ENCODE assay signal across 12 cellular contexts in genomic region chr3:108406063-108406660, GRCh38.
DNase-seq lines count a peak whose midpoint lies in the region; ATAC-seq and TF ChIP-seq lines count a peak whose summit lies in the region.
"Had no signal": no experiment of that assay in that cellular context is flagged by ENCODE, and none has a peak within 500 bp of the region (broad histone marks: within the 10 kb centered on the region; RNA-seq: fewer than 3 reads in every experiment).

No MANE protein-coding gene starts in this region.

- H3K9me3 Mint-ChIP-seq in mesothelial cell of epicardium, result peaks cover 2% of the 10 kb centered on the region
- no peaks in the 10 kb centered on the region for H3K9me3 Mint-ChIP-seq in Caco-2 (ENCODE audit: unreplicated experiment)
- H3K9me3 Mint-ChIP-seq: activated T-helper 2 cell treated with anti-CD3 and anti-CD28 coated beads, Interferon-gamma antibody, Interleukin-2, Interleukin-4, amounts not matched to agents 10 μg/mL and 5 μg/mL and 100 μg/mL, durations not matched to agents 14 hours and 24 hours and 36 hours had no signal

- H3K36me3 ChIP-seq in Caco-2 (ENCODE audit: control insufficient read depth, insufficient read depth, low read length), result no peaks in the 10 kb centered on the region
- H3K36me3 ChIP-seq: lower lobe of right lung had no signal

- no peaks in the 10 kb centered on the region for H3K4me1 ChIP-seq in Caco-2

- TF ChIP-seq CTCF in fibroblast of villous mesenchyme (IDR thresholded peaks at IDR 0.05; ENCODE audit: insufficient read depth, low read depth, low read length) (no peak), mesothelial cell of epicardium (IDR thresholded peaks at IDR 0.05; ENCODE audit: unreplicated experiment) (no peak), Caco-2 (IDR thresholded peaks at IDR 0.05; ENCODE audit: insufficient read depth in 1 of 2, low read depth in 1 of 2, low read length in 1 of 2, severe bottlenecking in 1 of 2, unreplicated experiment in 1 of 2) (no peak)

- POLR2A ChIA-PET in Caco-2 (lab: Charles Lee), result no interaction called here

- H3K27ac Mint-ChIP-seq in mesothelial cell of epicardium (no peak overlapping the region), Caco-2 (ENCODE audit: unreplicated experiment) (no peak overlapping the region)
- H3K27ac Mint-ChIP-seq: activated T-helper 2 cell treated with anti-CD3 and anti-CD28 coated beads, Interferon-gamma antibody, Interleukin-2, Interleukin-4, amounts not matched to agents 10 μg/mL and 5 μg/mL and 100 μg/mL, durations not matched to agents 14 hours and 24 hours and 36 hours had no signal

- H3K4me3 ChIP-seq in fibroblast of villous mesenchyme (ENCODE audit: low read depth, low read length), result no peak overlapping the region
- no peak overlapping the region for H3K4me3 ChIP-seq in Caco-2 (ENCODE audit: low read depth, low read length)
- H3K4me3 ChIP-seq: lower lobe of right lung had no signal

- no peaks in the 10 kb centered on the region for H3K36me3 Mint-ChIP-seq in mesothelial cell of epicardium
- no peaks in the 10 kb centered on the region for H3K36me3 Mint-ChIP-seq in Caco-2 (ENCODE audit: insufficient read depth, unreplicated experiment)

- H3K4me1 Mint-ChIP-seq in mesothelial cell of epicardium (peaks cover 22% of the 10 kb centered on the region), Caco-2 (ENCODE audit: low read depth, unreplicated experiment) (peaks cover 9% of the 10 kb centered on the region)

- peak; percentile 16 for ATAC-seq in GM18867 (IDR thresholded peaks at IDR 0.05; ENCODE audit: unreplicated experiment)
- ATAC-seq in HG02610 (IDR thresholded peaks at IDR 0.05; ENCODE audit: unreplicated experiment), result peak; percentile 5

- BruUV-seq in Caco-2 (replicated peaks; lab: Mats Ljungman, UMichigan), result no TSS peak

- no peaks in the 10 kb centered on the region for H3K9me3 ChIP-seq in Caco-2
- H3K9me3 ChIP-seq: lower lobe of right lung had no signal

- CTCF ChIA-PET in Caco-2 (lab: Charles Lee), result interaction anchor here (0.9 kb wide), 1 partner anchor 253 kb away, joined by 3 read pairs; no protein-coding TSS in a partner anchor

- intact Hi-C loops in Caco-2 (cut with micrococcal nuclease; ENCODE audit: unreplicated experiment), result loop anchor here (1.0 to 5.0 kb wide), 2 partner anchors 253 to 469 kb away; no protein-coding TSS in a partner anchor

- H3K27me3 Mint-ChIP-seq in mesothelial cell of epicardium (ENCODE audit: low read depth) (peaks cover 2% of the 10 kb centered on the region), Caco-2 (ENCODE audit: insufficient read depth, unreplicated experiment) (no peaks in the 10 kb centered on the region)

- H3K27me3 ChIP-seq in Caco-2 (replicated peaks; ENCODE audit: control insufficient read depth, insufficient read depth, low read length), result no peaks in the 10 kb centered on the region

- TF ChIP-seq POLR2A in erythroblast (IDR thresholded peaks at IDR 0.05; ENCODE audit: low read length), result no peak

- DNase-seq in NOMO-1 treated with dmso at 0.1 percent for 144 hours (lab: John Stamatoyannopoulos, UW; ENCODE audit: unreplicated experiment) (peak; percentile 81), fibroblast of villous mesenchyme (ENCODE audit: low read depth) (peak; percentile 35), mesothelial cell of epicardium (ENCODE audit: low spot score in 2 of 2, unreplicated experiment in 2 of 2) (no peak), mesenteric fat pad (ENCODE audit: low spot score) (no peak), Caco-2 (no peak), erythroblast (lab: John Stamatoyannopoulos, UW) (no peak)
- DNase-seq: cerebellar nuclear complex, DMS79, lower lobe of right lung had no signal

- H3K4me3 Mint-ChIP-seq in mesothelial cell of epicardium (no peak overlapping the region), Caco-2 (ENCODE audit: unreplicated experiment) (no peak overlapping the region)

Comparison
In these comparisons a context has a peak if more than half of its experiments do, and no peak if none do; other contexts are left out.
1. DNase-seq: peak in NOMO-1 treated with dmso at 0.1 percent for 144 hours (single experiment) and fibroblast of villous mesenchyme (single experiment); none in mesothelial cell of epicardium (0 of 2), mesenteric fat pad (single experiment), Caco-2 (0 of 2) and erythroblast (0 of 2).